Comparison of ENCODE assay signal across 8 cellular contexts in the genomic region with DNA sequence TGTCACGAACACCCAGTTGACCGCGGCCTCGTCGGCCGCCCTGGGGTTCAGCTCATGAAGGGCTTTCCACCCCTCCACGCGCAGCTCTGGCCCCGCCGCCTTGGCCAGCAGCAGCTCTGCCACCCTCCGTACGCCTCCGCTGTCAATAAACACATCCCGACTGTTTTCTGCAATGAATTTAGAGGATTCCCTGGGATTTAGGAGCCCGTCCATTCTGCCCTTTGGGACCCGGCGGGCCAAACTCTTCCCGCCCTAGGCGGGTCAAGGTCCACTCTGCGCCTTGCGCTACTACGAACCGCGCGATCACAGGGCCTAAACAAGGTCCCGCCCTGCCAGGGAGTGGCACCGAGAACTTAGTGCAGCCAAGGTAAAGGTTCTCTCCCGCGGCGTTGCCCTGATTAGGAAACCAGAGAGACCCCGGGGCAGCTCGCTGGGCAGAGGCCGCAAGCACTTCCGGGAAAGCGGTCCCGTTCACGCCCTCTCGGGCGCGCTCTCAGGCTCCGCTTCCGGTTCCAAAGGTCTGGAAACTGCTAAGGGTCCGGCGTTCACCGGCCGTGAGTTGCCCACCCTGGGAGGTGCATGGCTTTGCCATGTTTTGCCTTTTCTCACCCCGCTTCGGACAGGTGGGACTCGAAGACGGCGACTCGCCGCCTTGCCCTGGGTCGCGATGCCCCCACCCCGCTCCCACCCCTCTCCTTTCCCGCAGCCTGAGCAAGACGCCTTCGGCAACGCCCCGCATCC. TPM values are rescaled to one million over a fixed set of nuclear protein-coding genes. Genes with fewer than 3 reads are reported as not detected.
DNase-seq lines count a peak whose midpoint lies in the region; ATAC-seq and TF ChIP-seq lines count a peak whose summit lies in the region.

No MANE protein-coding gene starts in this region.

- peaks cover 27% of the 10 kb centered on the region for H3F3A ChIP-seq in SK-N-SH (replicated peaks; ENCODE audit: insufficient read depth)

- peak; percentile 39 for DNase-seq in DMS114 treated with DMSO at 0.1 percent for 48 hours (lab: John Stamatoyannopoulos, UW; ENCODE audit: unreplicated experiment)
- DNase-seq in HUDEP-2 (lab: John Stamatoyannopoulos, UW; ENCODE audit: unreplicated experiment in 76 of 76): peak in 75 of 76 experiments; percentile 9 to 78 (median 64)
- peak; percentile 88 for DNase-seq in SK-N-SH
- DNase-seq in adrenal gland: peak; percentile 70 to 82 (median 76)
- peak; percentile 66 for DNase-seq in hepatic stellate cell (ENCODE audit: low spot score)
- peak; percentile 94 for DNase-seq in retina
- DNase-seq in A172 (ENCODE audit: low spot score): no peak

- H3K36me3 ChIP-seq in SK-N-SH (replicated peaks in 1 of 2; ENCODE audit: control insufficient read depth in 1 of 2, insufficient read depth in 2 of 2, low read length in 1 of 2): peaks cover 5 to 21% of the 10 kb centered on the region in 2 experiments
- peaks cover 0 to 7% of the 10 kb centered on the region in 2 donors for H3K36me3 ChIP-seq in adrenal gland (replicated peaks in 1 of 2)

- TF ChIP-seq CTCF in SK-N-SH (IDR thresholded peaks at IDR 0.05) (no peak), adrenal gland (IDR thresholded peaks at IDR 0.05) (no peak)

- H3K4me1 ChIP-seq in SK-N-SH (ENCODE audit: control insufficient read depth in 1 of 2, insufficient read depth in 2 of 2, low read depth in 1 of 2, low read length in 1 of 2) (peaks cover 7 to 10% of the 10 kb centered on the region in 2 experiments; a peak in 2 of 4 replicates), adrenal gland (replicated peaks in 1 of 2) (peaks cover 9 to 19% of the 10 kb centered on the region in 2 donors)

- peaks cover 13% of the 10 kb centered on the region for H3K79me2 ChIP-seq in SK-N-SH (ENCODE audit: insufficient read depth)

- H3K9me2 ChIP-seq in SK-N-SH: no peaks in the 10 kb centered on the region

- no peaks in the 10 kb centered on the region for H4K20me1 ChIP-seq in SK-N-SH (ENCODE audit: insufficient read depth)

- H3K27ac ChIP-seq in SK-N-SH (ENCODE audit: low read depth in 2 of 2, low read length in 1 of 2) (peak overlapping the region; percentile 67 to 74), adrenal gland (peak overlapping the region; percentile 2 to 85 (median 82))

- TF ChIP-seq EP300 in SK-N-SH (IDR thresholded peaks at IDR 0.05; ENCODE audit: borderline replicate concordance in 1 of 2, low read depth in 1 of 2, low read length in 1 of 2): no peak

- intact Hi-C loops in adrenal gland (cut with DNase I): no loop called here

- peak in 1 of 2 donors; percentile 25 for TF ChIP-seq POLR2A in adrenal gland (IDR thresholded peaks at IDR 0.05)

- TF ChIP-seq RAD21 in SK-N-SH (IDR thresholded peaks at IDR 0.05; ENCODE audit: low read length): no peak

- H3K27me3 ChIP-seq in SK-N-SH (ENCODE audit: insufficient read depth) (no peaks in the 10 kb centered on the region), adrenal gland (no peaks in the 10 kb centered on the region)

- no peaks in the 10 kb centered on the region for H3K9me3 ChIP-seq in SK-N-SH
- no peaks in the 10 kb centered on the region for H3K9me3 ChIP-seq in adrenal gland (replicated peaks in 1 of 3)

- peak overlapping the region; percentile 89 for H3K9ac ChIP-seq in SK-N-SH

- CTCF ChIA-PET in SK-N-SH (lab: Yijun Ruan, JAX): interaction anchor here (0.9 to 1.0 kb wide), 2 partner anchors 19 to 304 kb away, joined by 3 read pairs; no protein-coding TSS in a partner anchor

- H3K4me3 ChIP-seq in SK-N-SH (ENCODE audit: low read depth in 2 of 2, low read length in 1 of 2): peak overlapping the region; percentile 59 to 73
- peak overlapping the region; percentile 30 to 76 (median 49) for H3K4me3 ChIP-seq in adrenal gland

- ATAC-seq in GM19468 (IDR thresholded peaks at IDR 0.05; ENCODE audit: extremely low read depth, unreplicated experiment): peak; percentile 51

- POLR2A ChIA-PET in SK-N-SH (lab: Yijun Ruan, JAX): interaction anchor here (0.6 to 1.4 kb wide), 5 partner anchors 9 to 24 kb away, joined by 3 to 5 read pairs (median 3); a partner anchor contains a TSS

- peak overlapping the region; percentile 99 for H2AFZ ChIP-seq in SK-N-SH (ENCODE audit: low read depth)

- WGBS in SK-N-SH (ENCODE audit: low lambda C conversion rate): 2% methylated on average over 19 of the region's 61 CpGs
- WGBS in adrenal gland, 4 donors: 1 to 3% (median 1%) methylated on average over 27 to 61 of the region's 61 CpGs

- peak overlapping the region; percentile 93 for H3K4me2 ChIP-seq in SK-N-SH

TF ChIP-seq in SK-N-SH, 30 proteins besides CTCF, POLR2A, EP300 and RAD21:
- TF ChIP-seq TAF1 (IDR thresholded peaks at IDR 0.05; ENCODE audit: borderline replicate concordance, low read depth, low read length) (peak; percentile 50; the same call in 1 of the 2 replicates), ELF1 (IDR thresholded peaks at IDR 0.05) (peak; percentile 87), GABPA (IDR thresholded peaks at IDR 0.05; ENCODE audit: low read depth) (peak; percentile 83), MXI1 (IDR thresholded peaks at IDR 0.05; ENCODE audit: low read depth, low read length) (peak; percentile 75; the same call in 1 of the 2 replicates), YY1 (IDR thresholded peaks at IDR 0.05; ENCODE audit: low read depth) (no peak), POLR2AphosphoS5 (IDR thresholded peaks at IDR 0.05; ENCODE audit: low read depth, low read length) (peak; percentile 89), SIN3A (IDR thresholded peaks at IDR 0.05; ENCODE audit: borderline replicate concordance, low read depth, low read length) (peak; percentile 50; the same call in 1 of the 2 replicates), MEF2A (IDR thresholded peaks at IDR 0.05; ENCODE audit: borderline replicate concordance, low read depth) (no peak), FOXM1 (IDR thresholded peaks at IDR 0.05; ENCODE audit: low read depth) (no peak), CHD2 (IDR thresholded peaks at IDR 0.05; ENCODE audit: low read length, partially characterized antibody) (peak; percentile 68), EZH2phosphoT487 (IDR thresholded peaks at IDR 0.05; ENCODE audit: borderline replicate concordance, low read depth) (no peak), FOXJ3 (CRISPR knock-in tag; IDR thresholded peaks at IDR 0.05) (peak; percentile 3; the same call in 1 of the 2 replicates)
- TF ChIP-seq, protein P1, sequence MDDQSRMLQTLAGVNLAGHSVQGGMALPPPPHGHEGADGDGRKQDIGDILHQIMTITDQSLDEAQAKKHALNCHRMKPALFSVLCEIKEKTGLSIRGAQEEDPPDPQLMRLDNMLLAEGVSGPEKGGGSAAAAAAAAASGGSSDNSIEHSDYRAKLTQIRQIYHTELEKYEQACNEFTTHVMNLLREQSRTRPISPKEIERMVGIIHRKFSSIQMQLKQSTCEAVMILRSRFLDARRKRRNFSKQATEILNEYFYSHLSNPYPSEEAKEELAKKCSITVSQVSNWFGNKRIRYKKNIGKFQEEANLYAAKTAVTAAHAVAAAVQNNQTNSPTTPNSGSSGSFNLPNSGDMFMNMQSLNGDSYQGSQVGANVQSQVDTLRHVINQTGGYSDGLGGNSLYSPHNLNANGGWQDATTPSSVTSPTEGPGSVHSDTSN (IDR thresholded peaks at IDR 0.05): no peak
- TF ChIP-seq, protein P2, sequence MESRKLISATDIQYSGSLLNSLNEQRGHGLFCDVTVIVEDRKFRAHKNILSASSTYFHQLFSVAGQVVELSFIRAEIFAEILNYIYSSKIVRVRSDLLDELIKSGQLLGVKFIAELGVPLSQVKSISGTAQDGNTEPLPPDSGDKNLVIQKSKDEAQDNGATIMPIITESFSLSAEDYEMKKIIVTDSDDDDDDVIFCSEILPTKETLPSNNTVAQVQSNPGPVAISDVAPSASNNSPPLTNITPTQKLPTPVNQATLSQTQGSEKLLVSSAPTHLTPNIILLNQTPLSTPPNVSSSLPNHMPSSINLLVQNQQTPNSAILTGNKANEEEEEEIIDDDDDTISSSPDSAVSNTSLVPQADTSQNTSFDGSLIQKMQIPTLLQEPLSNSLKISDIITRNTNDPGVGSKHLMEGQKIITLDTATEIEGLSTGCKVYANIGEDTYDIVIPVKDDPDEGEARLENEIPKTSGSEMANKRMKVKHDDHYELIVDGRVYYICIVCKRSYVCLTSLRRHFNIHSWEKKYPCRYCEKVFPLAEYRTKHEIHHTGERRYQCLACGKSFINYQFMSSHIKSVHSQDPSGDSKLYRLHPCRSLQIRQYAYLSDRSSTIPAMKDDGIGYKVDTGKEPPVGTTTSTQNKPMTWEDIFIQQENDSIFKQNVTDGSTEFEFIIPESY (IDR thresholded peaks at IDR 0.05; ENCODE audit: borderline replicate concordance, low read depth): 0 out of 2 replicates have a peak, but pooled peaks have one; percentile 32
- TF ChIP-seq, protein P3, sequence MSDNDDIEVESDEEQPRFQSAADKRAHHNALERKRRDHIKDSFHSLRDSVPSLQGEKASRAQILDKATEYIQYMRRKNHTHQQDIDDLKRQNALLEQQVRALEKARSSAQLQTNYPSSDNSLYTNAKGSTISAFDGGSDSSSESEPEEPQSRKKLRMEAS (IDR thresholded peaks at IDR 0.05; ENCODE audit: low read depth): peak; percentile 64

RNA-seq across cellular contexts. Expression of a gene that starts 23.6 kb away (rescaled TPM):
- polyA plus RNA-seq in SK-N-SH (2012; rRNA removed) (470 and 474 TPM in 2 replicates), adrenal gland (100 to 1,000 TPM; 172 to 866 (median 228) TPM)
- polyA plus RNA-seq in SK-N-SH (2012; cell fraction: cytosol; rRNA removed): 481 and 493 TPM in 2 replicates
- polyA plus RNA-seq in SK-N-SH (2012; cell fraction: nucleus; rRNA removed): 411 and 462 TPM in 2 replicates
- 100 to 1,000 TPM; 371 to 518 (median 477) TPM for total RNA-seq in adrenal gland
- total RNA-seq in A172 (2014; rRNA removed; shearing (Covaris generic)): 631 and 694 TPM in 2 replicates

RNA-seq across cellular contexts. Expression of a gene that starts 24.1 kb away (rescaled TPM):
- polyA plus RNA-seq in SK-N-SH (2012; rRNA removed) (0.96 and 1.0 TPM in 2 replicates), adrenal gland (10 to 100 TPM in 1 of 3 donors, 1 to 10 TPM in 2; 2.3 to 17.5 (median 3.5) TPM)
- 2.5 and 2.9 TPM in 2 replicates for polyA plus RNA-seq in SK-N-SH (2012; cell fraction: cytosol; rRNA removed)
- polyA plus RNA-seq in SK-N-SH (2012; cell fraction: nucleus; rRNA removed): 0.69 and 1.4 TPM in 2 replicates
- 10 to 100 TPM in 3 of 8 donors, 1 to 10 TPM in 5; 6.2 to 21.7 (median 7.8) TPM for total RNA-seq in adrenal gland
- total RNA-seq in A172 (2014; rRNA removed; shearing (Covaris generic)): 16.3 and 18.7 TPM in 2 replicates

RNA-seq across cellular contexts. Expression of a gene that starts 35.2 kb away (rescaled TPM):
- polyA plus RNA-seq in SK-N-SH (2012; rRNA removed) (0.78 and 0.81 TPM in 2 replicates), adrenal gland (1 to 10 TPM in 2 of 3 donors, under 1 TPM in 1; 0.81 to 2.1 (median 1.9) TPM)
- polyA plus RNA-seq in SK-N-SH (2012; cell fraction: cytosol; rRNA removed): 0.68 and 0.95 TPM in 2 replicates
- polyA plus RNA-seq in SK-N-SH (2012; cell fraction: nucleus; rRNA removed): 0.77 and 2.3 TPM in 2 replicates
- total RNA-seq in adrenal gland: 10 to 100 TPM in 1 of 8 donors, 1 to 10 TPM in 7; 1.3 to 23.4 (median 3.9) TPM
- total RNA-seq in A172 (2014; rRNA removed; shearing (Covaris generic)): 3.1 and 3.3 TPM in 2 replicates
